ENCODE assay signal across 1 cellular context in genomic region chr7:155863721-155864151, GRCh38.
TF ChIP-seq lines count a peak whose summit lies in the region.

No MANE protein-coding gene starts in this region.

TF ChIP-seq in HepG2, 621 proteins besides CTCF, POLR2A, EP300 and RAD21 (continued from another document):
- peak; percentile 42; the same call in 1 of the 2 replicates for TF ChIP-seq UBTF (CRISPR knock-in tag; IDR thresholded peaks at IDR 0.05)
- TF ChIP-seq MLLT10 (CRISPR knock-in tag; IDR thresholded peaks at IDR 0.05): no peak
- TF ChIP-seq ZNF652 (CRISPR knock-in tag; IDR thresholded peaks at IDR 0.05; ENCODE audit: borderline replicate concordance, low read depth): peak; percentile 58; the same call in 1 of the 2 replicates
- no peak for TF ChIP-seq CREM (IDR thresholded peaks at IDR 0.05)
- TF ChIP-seq CREM (CRISPR knock-in tag; IDR thresholded peaks at IDR 0.05): no peak
- peak; percentile 73; the same call in 1 of the 2 replicates for TF ChIP-seq ZNF7 (CRISPR knock-in tag; IDR thresholded peaks at IDR 0.05)
- no peak for TF ChIP-seq RFX5 (IDR thresholded peaks at IDR 0.05; ENCODE audit: low read depth, low read length)
- no peak for TF ChIP-seq SMAD9 (CRISPR knock-in tag; IDR thresholded peaks at IDR 0.05)
